24 cellular contexts compared by ENCODE assay signal in genomic region chr7:112515989-112516388, GRCh38. TPM values are rescaled to one million over a fixed set of nuclear protein-coding genes. Genes with fewer than 3 reads are reported as not detected.
A peak's percentile ranks its signal among the peaks of the same experiment; 100 is the strongest.
DNase-seq lines count a peak whose midpoint lies in the region; ATAC-seq and TF ChIP-seq lines count a peak whose summit lies in the region.
"Had no signal": no experiment of that assay in that cellular context is flagged by ENCODE, and none has a peak within 500 bp of the region (broad histone marks: within the 10 kb centered on the region; RNA-seq: fewer than 3 reads in every experiment).

No MANE protein-coding gene starts in this region.

- POLR2A ChIA-PET in HCT116 (lab: Charles Lee) (no interaction called here), PC-3 (lab: Charles Lee; ENCODE audit: unreplicated experiment) (no interaction called here)

- H3K27me3 ChIP-seq in HCT116 (ENCODE audit: insufficient read depth, low read length) (no peaks in the 10 kb centered on the region), PC-3 (ENCODE audit: low read length) (peaks cover 47% of the 10 kb centered on the region), lung (ENCODE audit: control insufficient read depth, insufficient read depth) (no peaks in the 10 kb centered on the region)
- H3K27me3 ChIP-seq: neutrophil, sigmoid colon, upper lobe of right lung had no signal

- intact Hi-C loops in HCT116 (cut with micrococcal nuclease) = no loop called here
- intact Hi-C loops in PC-3 (cut with micrococcal nuclease) = no loop called here

- H3K36me3 ChIP-seq in HCT116 (ENCODE audit: control insufficient read depth in 1 of 2, insufficient read depth in 2 of 2, low read length in 2 of 2) (no peaks in the 10 kb centered on the region), PC-3 (ENCODE audit: low read depth, low read length) (no peaks in the 10 kb centered on the region), lung (ENCODE audit: control insufficient read depth in 2 of 2, insufficient read depth in 2 of 2, low read length in 2 of 2) (no peaks in the 10 kb centered on the region)
- H3K36me3 ChIP-seq: neutrophil, sigmoid colon, upper lobe of right lung had no signal

- WGBS in lung, 2 donors = 94 to 95% methylated on average over 5 of the region's 5 CpGs

- TF ChIP-seq CTCF in HCT116 (IDR thresholded peaks at IDR 0.05 in 2 of 3, conservative IDR thresholded peaks at IDR 0.05 in 1 of 3; ENCODE audit: borderline replicate concordance in 1 of 3, insufficient read depth in 1 of 3, low read depth in 2 of 3, low read length in 2 of 3) (0 out of 6 replicates have a peak, but pooled peaks of 2 of the 3 experiments have one; percentile 7 to 9), PC-3 (conservative IDR thresholded peaks at IDR 0.05; ENCODE audit: low read depth, low read length) (0 out of 2 replicates have a peak, but pooled peaks have one; percentile 12), choroid plexus epithelial cell (conservative IDR thresholded peaks at IDR 0.05; ENCODE audit: low read depth, low read length) (peak; percentile 6), lung (IDR thresholded peaks at IDR 0.05; ENCODE audit: control extremely low read depth, extremely low read depth) (no peak)

- CTCF ChIA-PET in HCT116 (lab: Charles Lee) (no interaction called here), PC-3 (lab: Charles Lee) (no interaction called here)

- H3K4me2 ChIP-seq in HCT116 (ENCODE audit: low read length) (no peak overlapping the region), PC-3 (ENCODE audit: low read length) (no peak overlapping the region)

- H3K9me3 ChIP-seq in HCT116 (ENCODE audit: control insufficient read depth in 1 of 2, insufficient read depth in 1 of 2, low read depth in 1 of 2, low read length in 2 of 2) = no peaks in the 10 kb centered on the region
- H3K9me3 ChIP-seq in PC-3 (ENCODE audit: low read length) = no peaks in the 10 kb centered on the region
- H3K9me3 ChIP-seq in lung (ENCODE audit: control insufficient read depth in 2 of 2, insufficient read depth in 1 of 2, low read length in 1 of 2) = no peaks in the 10 kb centered on the region
- H3K9me3 ChIP-seq: neutrophil, sigmoid colon, upper lobe of right lung had no signal

- TF ChIP-seq RAD21 in HCT116 (IDR thresholded peaks at IDR 0.05; ENCODE audit: low read depth) = peak; percentile 34

- H4K20me1 ChIP-seq in HCT116 (ENCODE audit: insufficient read depth) (no peaks in the 10 kb centered on the region), PC-3 (ENCODE audit: low read length) (no peaks in the 10 kb centered on the region)

- RAD21 ChIA-PET in HCT116 (lab: Charles Lee; ENCODE audit: low non-redundant PET in 1 of 2, low total read pairs in 2 of 2, uncharacterized antibody in 2 of 2, unreplicated experiment in 2 of 2) = no interaction called here

- H3K79me2 ChIP-seq in HCT116 (ENCODE audit: insufficient read depth, low read length) (no peaks in the 10 kb centered on the region), PC-3 (ENCODE audit: low read length) (no peaks in the 10 kb centered on the region)

- H3K27ac ChIP-seq in HCT116 (ENCODE audit: low read depth, low read length) (no peak overlapping the region), PC-3 (ENCODE audit: low read length) (no peak overlapping the region), lung (ENCODE audit: low read depth in 1 of 2, low read length in 1 of 2) (no peak overlapping the region)
- H3K27ac ChIP-seq: neutrophil, sigmoid colon, upper lobe of right lung, VCaP had no signal

- DNase-seq in HCT116 (ENCODE audit: low read depth, low spot score) (peak; percentile 13), PC-3 (no peak), choroid plexus epithelial cell (ENCODE audit: low read depth) (no peak), lung (ENCODE audit: low spot score) (peak; percentile 14), SHP77 treated with DMSO at 0.1 percent for 48 hours (lab: John Stamatoyannopoulos, UW) (no peak)
- DNase-seq: activated CD4-positive, alpha-beta T cell treated with anti-CD3 and anti-CD28 coated beads, Interleukin-2, amount 10 ng/mL, durations not matched to agents 7 days and 5 days; activated naive CD4-positive, alpha-beta T cell treated with Interleukin-2 at 50 U/mL for 16 hours; activated T-cell treated with anti-CD3 and anti-CD28 coated beads, Interleukin-2, amount 50 U/mL, for 4 hours; CD4-positive, CD25-positive, alpha-beta regulatory T cell; effector CD8-positive, alpha-beta T cell; hippocampal formation; KG1; mesenchymal stem cell; MM.1S; NCI-H1694; sigmoid colon; stimulated activated naive B cell treated with anti-CD40 and anti-IgM and Interleukin-4, amounts not matched to agents 10 μg/mL and 1 μg/mL and 100 μg/mL, for 72 hours; upper lobe of right lung had no signal

- no TSS peak for BruUV-seq in HCT116 (replicated peaks; lab: Mats Ljungman, UMichigan)
- no TSS peak for BruUV-seq in PC-3 (replicated peaks; lab: Mats Ljungman, UMichigan)

- H3K9me2 ChIP-seq in HCT116 (ENCODE audit: insufficient read depth) (no peaks in the 10 kb centered on the region), PC-3 (replicated peaks; ENCODE audit: low read length) (no peaks in the 10 kb centered on the region)

- H2AFZ ChIP-seq in HCT116 (ENCODE audit: low read depth, low read length, poor library complexity, severe bottlenecking) (no peak overlapping the region), PC-3 (ENCODE audit: low read length) (no peak overlapping the region)

- H3K4me1 ChIP-seq in HCT116 (ENCODE audit: control insufficient read depth in 1 of 2, insufficient read depth in 2 of 2, low read length in 2 of 2) (no peaks in the 10 kb centered on the region), PC-3 (ENCODE audit: insufficient read depth, low read length) (peaks cover under 1% of the 10 kb centered on the region; the same call in 1 of the 2 replicates), lung (ENCODE audit: control insufficient read depth in 2 of 2, insufficient read depth in 2 of 2, low read length in 2 of 2) (no peaks in the 10 kb centered on the region)
- H3K4me1 ChIP-seq: sigmoid colon, upper lobe of right lung had no signal

- H3K9ac ChIP-seq in HCT116 (ENCODE audit: low read length) (no peak overlapping the region), PC-3 (ENCODE audit: low read length) (no peak overlapping the region)

- no peaks in the 10 kb centered on the region for H3F3A ChIP-seq in PC-3 (ENCODE audit: low read length, unreplicated experiment)

- no peak for TF ChIP-seq POLR2A in HCT116 (IDR thresholded peaks at IDR 0.05; ENCODE audit: borderline replicate concordance, extremely low read depth, insufficient read depth, insufficient read length)

- ATAC-seq in HCT116 = peak; percentile 77
- ATAC-seq in PC-3 = no peak; the same call in 1 of the 2 replicates
- no peak for ATAC-seq in lung (ENCODE audit: insufficient read depth, low FRiP score)
- no peak for ATAC-seq in GM18517 (IDR thresholded peaks at IDR 0.05; ENCODE audit: unreplicated experiment)
- no peak for ATAC-seq in GM18502 (IDR thresholded peaks at IDR 0.05; ENCODE audit: poor library complexity, unreplicated experiment)
- ATAC-seq: activated T-cell treated with anti-CD3 and anti-CD28 coated beads, Interleukin-2, amount 50 U/mL, for 4 hours; left lobe of liver; stimulated activated naive B cell treated with anti-CD40 and anti-IgM and Interleukin-4, amounts not matched to agents 10 μg/mL and 1 μg/mL and 100 μg/mL, for 72 hours; upper lobe of right lung had no signal

- H3K4me3 ChIP-seq in HCT116 (replicated peaks in 1 of 2; ENCODE audit: low read depth in 1 of 2, low read length in 2 of 2) (no peak overlapping the region), PC-3 (ENCODE audit: low read length) (no peak overlapping the region), choroid plexus epithelial cell (ENCODE audit: low read depth, low read length) (no peak overlapping the region), lung (no peak overlapping the region)
- H3K4me3 ChIP-seq: sigmoid colon, upper lobe of right lung had no signal

TF ChIP-seq in HCT116, 20 proteins besides CTCF, POLR2A, EP300 and RAD21 (continues in another document):
- TF ChIP-seq EGR1 (IDR thresholded peaks at IDR 0.05; ENCODE audit: low read depth) = no peak
- TF ChIP-seq SIN3A (IDR thresholded peaks at IDR 0.05; ENCODE audit: low read depth) = no peak
- no peak for TF ChIP-seq ZBTB33 (IDR thresholded peaks at IDR 0.05; ENCODE audit: extremely low read depth, insufficient replicate concordance, low read length)
- TF ChIP-seq SRF (IDR thresholded peaks at IDR 0.05; ENCODE audit: low read depth) = no peak
- no peak for TF ChIP-seq TCF7L2 (IDR thresholded peaks at IDR 0.05; ENCODE audit: borderline replicate concordance, extremely low read depth, insufficient read depth, insufficient read length)
- TF ChIP-seq CEBPB (IDR thresholded peaks at IDR 0.05; ENCODE audit: low read depth) = no peak
- no peak for TF ChIP-seq YY1 (IDR thresholded peaks at IDR 0.05; ENCODE audit: extremely low read depth, insufficient replicate concordance, low read depth, low read length)
- no peak for TF ChIP-seq CBX3 (IDR thresholded peaks at IDR 0.05; ENCODE audit: low read depth)

RNA-seq across cellular contexts. Expression of gene LSMEM1, which starts 35.2 kb away (rescaled TPM):
- 1.6 TPM for total RNA-seq in HCT116 (2021; ENCODE audit: unreplicated experiment)
- 0.25 and 0.26 TPM in 2 replicates for polyA plus RNA-seq in HCT116 (2012)
- total RNA-seq in PC-3 (2014; rRNA removed) = 0.15 and 0.29 TPM in 2 replicates
- total RNA-seq in lung = 1 to 10 TPM; 1.7 to 1.8 TPM
- 1 to 10 TPM; 1.7 to 2.7 TPM for polyA plus RNA-seq in lung
- total RNA-seq: HT-29 had no signal

Comparison
In these comparisons a context has a peak if more than half of its experiments do, and no peak if none do; other contexts are left out.
1. DNase-seq: peak in HCT116 (single experiment) and lung (single experiment); none in PC-3 (single experiment), choroid plexus epithelial cell (single experiment) and SHP77 treated with DMSO at 0.1 percent for 48 hours (single experiment).